Comparison of ENCODE assay signal across 18 cellular contexts in the genomic region with DNA sequence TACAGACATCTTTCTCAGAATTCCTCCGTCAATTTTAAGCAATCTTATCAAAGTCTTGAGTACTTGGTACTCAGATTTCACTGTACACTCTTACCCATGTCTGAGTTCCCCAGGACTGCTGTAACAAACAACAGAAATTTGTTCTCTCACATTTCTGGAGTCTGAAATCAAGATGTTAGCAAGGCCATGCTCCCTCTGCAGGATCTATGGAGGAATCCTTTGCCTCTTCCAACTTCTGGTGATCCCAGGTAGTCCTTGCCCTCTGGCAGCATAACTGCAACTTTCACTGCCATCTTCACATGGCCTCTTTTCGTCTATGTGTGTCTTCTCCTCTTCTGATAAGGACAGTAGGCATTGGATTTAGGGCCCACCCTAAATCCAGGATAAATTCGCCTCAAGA. TPM values are rescaled to one million over a fixed set of nuclear protein-coding genes. Genes with fewer than 3 reads are reported as not detected.
DNase-seq lines count a peak whose midpoint lies in the region; ATAC-seq and TF ChIP-seq lines count a peak whose summit lies in the region.
"Had no signal": no experiment of that assay in that cellular context is flagged by ENCODE, and none has a peak within 500 bp of the region (broad histone marks: within the 10 kb centered on the region; RNA-seq: fewer than 3 reads in every experiment).

No MANE protein-coding gene starts in this region.

- H3K4me1 ChIP-seq in cardiac muscle cell (ENCODE audit: low read depth): peaks cover 5% of the 10 kb centered on the region
- H3K4me1 ChIP-seq in tibial artery: no peaks in the 10 kb centered on the region
- H3K4me1 ChIP-seq: stomach had no signal

- DNase-seq in cardiac muscle cell (ENCODE audit: low read depth in 1 of 2, low spot score in 1 of 2) (peak in 1 of 2 donors; percentile 38), left ventricle myocardium superior (no peak), RKO (ENCODE audit: low spot score) (peak; percentile 29), fibroblast of mammary gland (ENCODE audit: low read depth) (peak; percentile 7), GM13976 (ENCODE audit: low spot score) (no peak), GM19240 (ENCODE audit: insufficient read length, low spot score) (no peak), tibial artery (no peak), HCEC 1CT (no peak)
- DNase-seq: activated CD8-positive, alpha-beta memory T cell treated with anti-CD3 and anti-CD28 coated beads, Interleukin-2, amount 10 ng/mL, durations not matched to agents 7 days and 5 days; activated effector memory CD4-positive, alpha-beta T cell treated with Interleukin-2 at 50 U/mL for 16 hours; Calu3; mammary epithelial cell; natural killer cell; NCI-H1048; NCI-H226; SHP77; stomach had no signal

- H3K27me3 ChIP-seq in cardiac muscle cell (no peaks in the 10 kb centered on the region), tibial artery (no peaks in the 10 kb centered on the region)
- H3K27me3 ChIP-seq: stomach had no signal

- no peak for ATAC-seq in left ventricle myocardium superior
- ATAC-seq: activated CD4-positive, CD25-positive, alpha-beta regulatory T cell treated with anti-CD3 and anti-CD28 coated beads, Interleukin-2, amount 50 U/mL, for 24 hours; activated CD8-positive, alpha-beta memory T cell treated with anti-CD3 and anti-CD28 coated beads, Interleukin-2, amount 10 ng/mL, durations not matched to agents 7 days and 5 days; natural killer cell had no signal

- TF ChIP-seq CTCF in cardiac muscle cell (IDR thresholded peaks at IDR 0.05; ENCODE audit: low read depth, low read length) (peak; percentile 7), fibroblast of mammary gland (conservative IDR thresholded peaks at IDR 0.05; ENCODE audit: control insufficient read depth, insufficient read depth, low read depth, low read length) (peak; percentile 17), GM13976 (IDR thresholded peaks at IDR 0.05; ENCODE audit: borderline replicate concordance, control extremely low read depth, extremely low read depth, insufficient read depth, missing control alignments) (no peak), tibial artery (IDR thresholded peaks at IDR 0.05) (no peak)

- in situ Hi-C loops in GM13976 (cut with MboI; ENCODE audit: low sequenced_read_pairs, unreplicated experiment): no loop called here

- H3K4me3 ChIP-seq in cardiac muscle cell (no peak overlapping the region), fibroblast of mammary gland (ENCODE audit: control insufficient read depth, low read depth, low read length) (no peak overlapping the region), tibial artery (no peak overlapping the region)
- H3K4me3 ChIP-seq: stomach had no signal

- intact Hi-C loops in left ventricle myocardium superior (cut with micrococcal nuclease) (no loop called here), tibial artery (cut with DNase I; ENCODE audit: low total_unique reads) (no loop called here)

- H3K9me3 ChIP-seq in cardiac muscle cell (ENCODE audit: low read depth): no peaks in the 10 kb centered on the region
- no peaks in the 10 kb centered on the region for H3K9me3 ChIP-seq in tibial artery
- H3K9me3 ChIP-seq: stomach had no signal

- H3K36me3 ChIP-seq in cardiac muscle cell: no peaks in the 10 kb centered on the region
- peaks cover 0 to 7% (median 3%) of the 10 kb centered on the region in 3 donors for H3K36me3 ChIP-seq in tibial artery

- no peak overlapping the region for H3K27ac ChIP-seq in cardiac muscle cell
- no peak overlapping the region for H3K27ac ChIP-seq in tibial artery
- H3K27ac ChIP-seq: stomach had no signal

RNA-seq across cellular contexts. Expression of a gene that starts 17.1 kb away (rescaled TPM):
- 0.09 and 0.25 TPM in 2 replicates for total RNA-seq in cardiac muscle cell
- polyA plus RNA-seq in cardiac muscle cell: 0.18 and 0.59 TPM in 2 replicates
- 0.32 TPM for total RNA-seq in left ventricle myocardium superior
- polyA plus RNA-seq: mammary epithelial cell had no signal

RNA-seq across cellular contexts. Expression of a gene that starts 59.6 kb away (rescaled TPM):
- 11.6 and 21.0 TPM in 2 replicates for total RNA-seq in cardiac muscle cell
- polyA plus RNA-seq in cardiac muscle cell: 4.5 and 8.3 TPM in 2 replicates
- 24.1 TPM for total RNA-seq in left ventricle myocardium superior

Comparison
In these comparisons a context has a peak if more than half of its experiments do, and no peak if none do; other contexts are left out.
1. DNase-seq: peak in RKO (single experiment) and fibroblast of mammary gland (single experiment); none in left ventricle myocardium superior (single experiment), GM13976 (single experiment), GM19240 (single experiment), tibial artery (0 of 2) and HCEC 1CT (single experiment).
2. CTCF ChIP-seq: peak in cardiac muscle cell (single experiment) and fibroblast of mammary gland (single experiment); none in GM13976 (single experiment) and tibial artery (0 of 2).